In genomic region chr1:30731806-30732276, GRCh38 we compare ENCODE assay signal across 19 cellular contexts. TPM values are rescaled to one million over a fixed set of nuclear protein-coding genes. Genes with fewer than 3 reads are reported as not detected.
A peak's percentile ranks its signal among the peaks of the same experiment; 100 is the strongest.
DNase-seq lines count a peak whose midpoint lies in the region; ATAC-seq and TF ChIP-seq lines count a peak whose summit lies in the region.
"Had no signal": no experiment of that assay in that cellular context is flagged by ENCODE, and none has a peak within 500 bp of the region (broad histone marks: within the 10 kb centered on the region; RNA-seq: fewer than 3 reads in every experiment).

No MANE protein-coding gene starts in this region.

- no peaks in the 10 kb centered on the region for H3K9me3 Mint-ChIP-seq in activated T-cell treated with anti-CD3 and anti-CD28 coated beads, Interleukin-2, amount 50 U/mL, for 24 hours
- H3K9me3 Mint-ChIP-seq in memory B cell (no peaks in the 10 kb centered on the region), CD14-positive monocyte (no peaks in the 10 kb centered on the region)

- intact Hi-C loops in CD14-positive monocyte (cut with micrococcal nuclease) = no loop called here

- no peak for ATAC-seq in memory B cell (ENCODE audit: low read depth)

- H3K27ac ChIP-seq in substantia nigra (ENCODE audit: low read depth, low read length, poor library complexity, severe bottlenecking) = peak overlapping the region; percentile 58
- H3K27ac ChIP-seq: breast epithelium, ovary, RWPE1 had no signal

- peak overlapping the region; percentile 79 for H3K27ac Mint-ChIP-seq in activated T-cell treated with anti-CD3 and anti-CD28 coated beads, Interleukin-2, amount 50 U/mL, for 24 hours
- peak overlapping the region; percentile 96 for H3K27ac Mint-ChIP-seq in memory B cell
- H3K27ac Mint-ChIP-seq in CD14-positive monocyte = peak overlapping the region in 3 of 7 donors; percentile 50 to 63 (median 54)

- H3K36me3 Mint-ChIP-seq in activated T-cell treated with anti-CD3 and anti-CD28 coated beads, Interleukin-2, amount 50 U/mL, for 24 hours (ENCODE audit: low read depth) = peaks cover 50% of the 10 kb centered on the region
- H3K36me3 Mint-ChIP-seq in memory B cell = peaks cover 30% of the 10 kb centered on the region
- H3K36me3 Mint-ChIP-seq in CD14-positive monocyte = peaks cover 46 to 50% of the 10 kb centered on the region in 2 donors

- DNase-seq in activated T-cell treated with anti-CD3 and anti-CD28 coated beads, Interleukin-2, amount 50 U/mL, for 24 hours = no peak
- DNase-seq in activated T-cell treated with anti-CD3 and anti-CD28 coated beads, Interleukin-2, amount 50 U/mL, for 1 hour = no peak
- peak; percentile 32 to 38 for DNase-seq in activated T-cell treated with anti-CD3 and anti-CD28 coated beads, Interleukin-2, amount 50 U/mL, for 48 hours
- DNase-seq in memory B cell (ENCODE audit: low spot score in 2 of 2) (no peak), substantia nigra (lab: John Stamatoyannopoulos, UW) (no peak), CD14-positive monocyte (ENCODE audit: low spot score) (no peak), GM10266 (ENCODE audit: extremely low spot score) (no peak), Ammon's horn (ENCODE audit: low spot score) (no peak)
- DNase-seq: ACHN; activated CD4-positive, alpha-beta T cell treated with anti-CD3 and anti-CD28 coated beads for 4 hours; activated gamma-delta T cell; DMS153; NCI-H1105 treated with DMSO at 0.1 percent for 48 hours; NK-92 treated with Interleukin-12 subunit alpha and Interleukin-12 subunit beta, amount 100 ng/mL, for 24 hours; ovary; stimulated activated CD4-positive, alpha-beta T cell treated with anti-CD3 and anti-CD28 coated beads, Interleukin-4, amount 100 ng/mL, for 4 hours had no signal

- no peak overlapping the region for H3K4me3 Mint-ChIP-seq in activated T-cell treated with anti-CD3 and anti-CD28 coated beads, Interleukin-2, amount 50 U/mL, for 24 hours
- peak overlapping the region; percentile 57 for H3K4me3 Mint-ChIP-seq in memory B cell
- H3K4me3 Mint-ChIP-seq in CD14-positive monocyte = no peak overlapping the region

- H3K27me3 Mint-ChIP-seq in activated T-cell treated with anti-CD3 and anti-CD28 coated beads, Interleukin-2, amount 50 U/mL, for 24 hours = no peaks in the 10 kb centered on the region
- H3K27me3 Mint-ChIP-seq in memory B cell (no peaks in the 10 kb centered on the region), CD14-positive monocyte (ENCODE audit: low read depth in 3 of 3) (no peaks in the 10 kb centered on the region)

- peaks cover 20% of the 10 kb centered on the region for H3K4me1 Mint-ChIP-seq in activated T-cell treated with anti-CD3 and anti-CD28 coated beads, Interleukin-2, amount 50 U/mL, for 24 hours (ENCODE audit: low read depth)
- H3K4me1 Mint-ChIP-seq in memory B cell (peaks cover 40% of the 10 kb centered on the region), CD14-positive monocyte (peaks cover 31% of the 10 kb centered on the region)

- TF ChIP-seq CTCF in CD14-positive monocyte (IDR thresholded peaks at IDR 0.05) (no peak), GM10266 (IDR thresholded peaks at IDR 0.05; ENCODE audit: control insufficient read depth, insufficient read depth, low read depth, missing control alignments) (no peak)

RNA-seq across cellular contexts. Expression of gene MATN1, which starts 8.5 kb away (rescaled TPM):
- polyA plus RNA-seq in CD14-positive monocyte = not detected
- polyA plus RNA-seq: fibroblast of lung had no signal

RNA-seq across cellular contexts. Expression of gene LAPTM5, which starts 25.7 kb away (rescaled TPM):
- 1,000 to 10,000 TPM; 1,019 to 1,153 TPM for polyA plus RNA-seq in CD14-positive monocyte

Comparison
In these comparisons a context has a peak if more than half of its experiments do, and no peak if none do; other contexts are left out.
1. DNase-seq: peak in activated T-cell treated with anti-CD3 and anti-CD28 coated beads, Interleukin-2, amount 50 U/mL, for 48 hours (2 of 2); none in activated T-cell treated with anti-CD3 and anti-CD28 coated beads, Interleukin-2, amount 50 U/mL, for 24 hours (single experiment), activated T-cell treated with anti-CD3 and anti-CD28 coated beads, Interleukin-2, amount 50 U/mL, for 1 hour (single experiment), memory B cell (0 of 2), substantia nigra (0 of 49), CD14-positive monocyte (single experiment), GM10266 (single experiment) and Ammon's horn (single experiment).